Comparison of ENCODE assay signal across 1 cellular context in the genomic region with DNA sequence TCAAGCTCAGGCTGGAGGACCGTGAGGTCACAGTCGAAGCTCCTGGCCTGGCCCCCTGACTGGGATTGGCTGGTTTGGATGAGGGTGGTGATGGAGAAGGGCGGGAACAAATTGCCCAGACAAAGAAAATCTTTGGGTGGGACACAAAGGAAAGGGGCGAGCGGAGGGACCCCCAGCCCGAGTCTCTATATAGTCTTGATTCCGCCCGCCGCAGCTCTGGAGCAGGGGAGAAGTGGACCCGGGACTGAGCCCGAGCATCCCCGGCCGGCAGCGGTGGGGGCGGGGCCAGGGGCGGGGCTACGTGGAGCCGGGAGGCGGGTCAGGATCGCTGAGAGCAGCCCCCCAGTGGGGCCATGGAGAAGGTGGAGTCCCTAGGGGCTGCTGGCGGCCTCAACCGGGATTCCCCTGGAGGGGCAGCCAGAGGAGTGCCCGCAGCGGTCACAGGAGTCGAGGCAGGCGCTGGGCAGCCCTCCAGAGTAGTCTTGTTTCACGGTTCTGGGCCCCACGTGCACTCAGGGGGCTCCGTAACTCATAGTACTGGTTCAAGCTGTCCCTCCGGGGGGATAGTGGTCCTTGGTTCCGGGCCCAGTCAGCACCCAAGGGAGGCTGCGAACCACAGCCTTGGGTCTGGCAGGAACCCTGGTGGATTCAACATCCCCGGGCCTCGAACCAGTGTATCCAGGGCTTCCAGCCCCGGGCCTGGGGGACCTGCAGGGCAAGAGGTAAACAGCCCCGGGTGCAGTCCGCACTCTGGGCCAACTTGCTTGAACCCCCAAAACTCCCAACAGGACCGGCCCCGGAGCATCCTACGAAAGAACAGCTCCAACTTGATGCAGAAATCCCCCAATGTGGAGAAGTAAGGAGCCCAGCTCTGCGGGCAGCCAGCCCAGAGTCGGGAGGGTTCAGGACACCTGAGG.
TF ChIP-seq lines count a peak whose summit lies in the region.

No MANE protein-coding gene starts in this region.

TF ChIP-seq in PFSK-1, 5 proteins besides CTCF, POLR2A, EP300 and RAD21:
- TF ChIP-seq SIN3A (IDR thresholded peaks at IDR 0.05; ENCODE audit: borderline replicate concordance, insufficient read depth, low read length) (no peak), TAF1 (IDR thresholded peaks at IDR 0.05; ENCODE audit: borderline replicate concordance, insufficient read depth, low read length) (no peak), FOXP2 (optimal IDR thresholded peaks at IDR 0.05; ENCODE audit: borderline replicate concordance, extremely low read depth, extremely low read length, insufficient read depth) (no peak), POLR2AphosphoS5 (IDR thresholded peaks at IDR 0.05; ENCODE audit: low read depth, low read length) (0 out of 2 replicates have a peak, but pooled peaks have one; percentile 49)
- TF ChIP-seq, protein P1, sequence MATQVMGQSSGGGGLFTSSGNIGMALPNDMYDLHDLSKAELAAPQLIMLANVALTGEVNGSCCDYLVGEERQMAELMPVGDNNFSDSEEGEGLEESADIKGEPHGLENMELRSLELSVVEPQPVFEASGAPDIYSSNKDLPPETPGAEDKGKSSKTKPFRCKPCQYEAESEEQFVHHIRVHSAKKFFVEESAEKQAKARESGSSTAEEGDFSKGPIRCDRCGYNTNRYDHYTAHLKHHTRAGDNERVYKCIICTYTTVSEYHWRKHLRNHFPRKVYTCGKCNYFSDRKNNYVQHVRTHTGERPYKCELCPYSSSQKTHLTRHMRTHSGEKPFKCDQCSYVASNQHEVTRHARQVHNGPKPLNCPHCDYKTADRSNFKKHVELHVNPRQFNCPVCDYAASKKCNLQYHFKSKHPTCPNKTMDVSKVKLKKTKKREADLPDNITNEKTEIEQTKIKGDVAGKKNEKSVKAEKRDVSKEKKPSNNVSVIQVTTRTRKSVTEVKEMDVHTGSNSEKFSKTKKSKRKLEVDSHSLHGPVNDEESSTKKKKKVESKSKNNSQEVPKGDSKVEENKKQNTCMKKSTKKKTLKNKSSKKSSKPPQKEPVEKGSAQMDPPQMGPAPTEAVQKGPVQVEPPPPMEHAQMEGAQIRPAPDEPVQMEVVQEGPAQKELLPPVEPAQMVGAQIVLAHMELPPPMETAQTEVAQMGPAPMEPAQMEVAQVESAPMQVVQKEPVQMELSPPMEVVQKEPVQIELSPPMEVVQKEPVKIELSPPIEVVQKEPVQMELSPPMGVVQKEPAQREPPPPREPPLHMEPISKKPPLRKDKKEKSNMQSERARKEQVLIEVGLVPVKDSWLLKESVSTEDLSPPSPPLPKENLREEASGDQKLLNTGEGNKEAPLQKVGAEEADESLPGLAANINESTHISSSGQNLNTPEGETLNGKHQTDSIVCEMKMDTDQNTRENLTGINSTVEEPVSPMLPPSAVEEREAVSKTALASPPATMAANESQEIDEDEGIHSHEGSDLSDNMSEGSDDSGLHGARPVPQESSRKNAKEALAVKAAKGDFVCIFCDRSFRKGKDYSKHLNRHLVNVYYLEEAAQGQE (IDR thresholded peaks at IDR 0.05; ENCODE audit: insufficient read depth in 1 of 2, low read depth in 2 of 2, low read length in 2 of 2) = no peak
